In genomic region chr10:111117528-111118277, GRCh38 we compare ENCODE assay signal across 30 cellular contexts. TPM values are rescaled to one million over a fixed set of nuclear protein-coding genes. Genes with fewer than 3 reads are reported as not detected.
"Had no signal": no experiment of that assay in that cellular context is flagged by ENCODE, and none has a peak within 500 bp of the region (broad histone marks: within the 10 kb centered on the region; RNA-seq: fewer than 3 reads in every experiment).

No MANE protein-coding gene starts in this region.

- H3K27me3 ChIP-seq: adrenal gland, body of pancreas, left lung, right atrium auricular region, tibial nerve, uterus had no signal

- H3K4me3 ChIP-seq: adrenal gland, body of pancreas, left lung, lower lobe of right lung, mucosa of descending colon, psoas muscle, right atrium auricular region, tibial nerve, uterus had no signal

- H3K79me2 ChIP-seq: parathyroid adenoma had no signal

- DNase-seq: activated CD4-positive, alpha-beta memory T cell treated with anti-CD3 and anti-CD28 coated beads for 36 hours; activated CD4-positive, alpha-beta T cell treated with anti-CD3 and anti-CD28 coated beads, Interleukin-2, amount 10 ng/mL, durations not matched to agents 24 days and 14 days; activated CD4-positive, CD25-positive, alpha-beta regulatory T cell treated with anti-CD3 and anti-CD28 coated beads, Interleukin-2, amount 50 U/mL, for 72 hours; activated naive CD4-positive, alpha-beta T cell treated with anti-CD3 and anti-CD28 coated beads for 36 hours; activated naive CD8-positive, alpha-beta T cell treated with anti-CD3 and anti-CD28 coated beads for 36 hours; activated T-cell treated with anti-CD3 and anti-CD28 coated beads for 4 hours; activated T-cell treated with anti-CD3 and anti-CD28 coated beads, Interleukin-2, amount 50 U/mL, for 72 hours; body of pancreas; cerebellar nuclear complex; cortex of kidney; effector memory CD8-positive, alpha-beta T cell; foreskin fibroblast; left lung; lower lobe of right lung; mesendoderm; naive B cell; psoas muscle; stimulated activated CD4-positive, alpha-beta T cell treated with anti-CD3 and anti-CD28 coated beads, Interleukin-15, amount 100 ng/mL, for 24 hours; stimulated activated CD4-positive, alpha-beta T cell treated with anti-CD3 and anti-CD28 coated beads, Interleukin-2, amount 100 ng/mL, for 24 hours; stimulated activated naive CD4-positive, alpha-beta T cell; SW 1271; T-helper 9 cell; uterus had no signal

- ATAC-seq: activated T-cell treated with anti-CD3 and anti-CD28 coated beads, Interleukin-2, amount 50 U/mL, for 72 hours; effector memory CD8-positive, alpha-beta T cell; left lung; psoas muscle had no signal

- H3K27me3 Mint-ChIP-seq: activated CD4-positive, alpha-beta memory T cell treated with anti-CD3 and anti-CD28 coated beads for 36 hours; activated naive CD8-positive, alpha-beta T cell treated with anti-CD3 and anti-CD28 coated beads for 36 hours had no signal

- H2AFZ ChIP-seq: parathyroid adenoma had no signal

- H3K9me3 ChIP-seq: adrenal gland, body of pancreas, left lung, lower lobe of right lung, mucosa of descending colon, psoas muscle, right atrium auricular region, tibial nerve, uterus had no signal

- H3K9ac ChIP-seq: parathyroid adenoma had no signal

- H3K36me3 ChIP-seq: adrenal gland, left lung, lower lobe of right lung, right atrium auricular region, tibial nerve, uterus had no signal

- H3K9me3 Mint-ChIP-seq: activated CD4-positive, alpha-beta memory T cell treated with anti-CD3 and anti-CD28 coated beads for 36 hours; activated CD4-positive, alpha-beta T cell treated with anti-CD3 and anti-CD28 coated beads, Interleukin-2, amount 10 ng/mL, durations not matched to agents 24 days and 14 days; activated naive CD4-positive, alpha-beta T cell treated with anti-CD3 and anti-CD28 coated beads for 36 hours; activated naive CD8-positive, alpha-beta T cell treated with anti-CD3 and anti-CD28 coated beads for 36 hours; activated T-cell treated with anti-CD3 and anti-CD28 coated beads, Interleukin-2, amount 50 U/mL, for 72 hours; effector memory CD8-positive, alpha-beta T cell; naive B cell; T-helper 1 cell treated with Interleukin-12 subunit alpha and Interleukin-12 subunit beta and Interleukin-4 antibody, amounts not matched to agents 30 μg/mL and 1 μg/mL, for 36 hours had no signal

- H3K4me3 Mint-ChIP-seq: activated CD4-positive, alpha-beta memory T cell treated with anti-CD3 and anti-CD28 coated beads for 36 hours; activated CD4-positive, alpha-beta T cell treated with anti-CD3 and anti-CD28 coated beads, Interleukin-2, amount 10 ng/mL, durations not matched to agents 24 days and 14 days; activated naive CD4-positive, alpha-beta T cell treated with anti-CD3 and anti-CD28 coated beads for 36 hours; activated naive CD8-positive, alpha-beta T cell treated with anti-CD3 and anti-CD28 coated beads for 36 hours; activated T-cell treated with anti-CD3 and anti-CD28 coated beads, Interleukin-2, amount 50 U/mL, for 72 hours; effector memory CD8-positive, alpha-beta T cell; naive B cell; T-helper 1 cell treated with Interleukin-12 subunit alpha and Interleukin-12 subunit beta and Interleukin-4 antibody, amounts not matched to agents 30 μg/mL and 1 μg/mL, for 36 hours had no signal

- H3K36me3 Mint-ChIP-seq: activated CD4-positive, alpha-beta memory T cell treated with anti-CD3 and anti-CD28 coated beads for 36 hours; activated naive CD8-positive, alpha-beta T cell treated with anti-CD3 and anti-CD28 coated beads for 36 hours; naive B cell had no signal

- H3K27ac ChIP-seq: adrenal gland, body of pancreas, left lung, lower lobe of right lung, parathyroid adenoma, psoas muscle, right atrium auricular region, tibial nerve, uterus had no signal

- H3K27ac Mint-ChIP-seq: activated CD4-positive, alpha-beta memory T cell treated with anti-CD3 and anti-CD28 coated beads for 36 hours; activated CD4-positive, alpha-beta T cell treated with anti-CD3 and anti-CD28 coated beads, Interleukin-2, amount 10 ng/mL, durations not matched to agents 24 days and 14 days; activated naive CD4-positive, alpha-beta T cell treated with anti-CD3 and anti-CD28 coated beads for 36 hours; activated naive CD8-positive, alpha-beta T cell treated with anti-CD3 and anti-CD28 coated beads for 36 hours; activated T-cell treated with anti-CD3 and anti-CD28 coated beads, Interleukin-2, amount 50 U/mL, for 72 hours; effector memory CD8-positive, alpha-beta T cell; naive B cell; T-helper 1 cell treated with Interleukin-12 subunit alpha and Interleukin-12 subunit beta and Interleukin-4 antibody, amounts not matched to agents 30 μg/mL and 1 μg/mL, for 36 hours had no signal

- H3K4me1 ChIP-seq: adrenal gland, body of pancreas, left lung, lower lobe of right lung, parathyroid adenoma, psoas muscle, right atrium auricular region, tibial nerve, uterus had no signal

RNA-seq across cellular contexts. Expression of gene ADRA2A, which starts 40.9 kb away (rescaled TPM):
- total RNA-seq: activated CD4-positive, alpha-beta memory T cell treated with anti-CD3 and anti-CD28 coated beads for 36 hours; activated CD4-positive, alpha-beta T cell treated with anti-CD3 and anti-CD28 coated beads, Interleukin-2, amount 10 ng/mL, durations not matched to agents 24 days and 14 days; activated naive CD4-positive, alpha-beta T cell treated with anti-CD3 and anti-CD28 coated beads for 36 hours; activated naive CD8-positive, alpha-beta T cell treated with anti-CD3 and anti-CD28 coated beads for 36 hours; endothelial cell of umbilical vein had no signal
